In the genomic region with DNA sequence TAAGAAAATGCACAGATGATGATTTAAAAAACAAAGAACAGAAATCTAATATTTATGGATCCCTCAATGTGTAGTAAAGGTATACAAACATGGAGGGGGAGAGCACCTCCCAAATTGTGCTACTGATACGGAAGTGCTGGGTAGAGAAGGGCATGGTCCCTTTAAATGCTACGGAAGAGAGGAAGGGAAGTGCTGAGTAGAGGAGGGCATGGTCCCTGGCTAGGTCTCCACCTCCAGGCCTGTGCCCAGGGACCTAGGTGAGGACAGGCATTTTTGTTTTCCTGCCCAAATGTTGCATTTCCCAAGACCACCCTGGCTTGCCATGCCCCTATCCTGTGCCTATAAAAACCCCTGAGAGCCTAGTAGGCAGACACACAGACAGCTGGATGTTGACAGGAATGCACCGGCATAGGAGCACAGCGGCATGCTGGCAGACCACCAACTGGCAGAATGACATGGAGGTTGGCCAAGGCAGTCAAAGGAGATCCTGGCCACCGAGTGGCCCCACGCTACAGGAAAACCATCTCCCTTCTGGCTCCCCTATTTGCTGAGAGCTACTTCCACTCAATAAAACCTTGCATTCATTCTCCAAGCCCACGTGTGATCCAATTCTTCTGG, we compare ENCODE assay signal across 21 cellular contexts.
DNase-seq lines count a peak whose midpoint lies in the region; ATAC-seq and TF ChIP-seq lines count a peak whose summit lies in the region.
"Had no signal": no experiment of that assay in that cellular context is flagged by ENCODE, and none has a peak within 500 bp of the region (broad histone marks: within the 10 kb centered on the region; RNA-seq: fewer than 3 reads in every experiment).

No MANE protein-coding gene starts in this region.

- in situ Hi-C loops in GM13976 (cut with MboI; ENCODE audit: low sequenced_read_pairs, unreplicated experiment), result no loop called here

- TF ChIP-seq CTCF in GM13976 (IDR thresholded peaks at IDR 0.05; ENCODE audit: borderline replicate concordance, control extremely low read depth, extremely low read depth, insufficient read depth, missing control alignments), result no peak

- DNase-seq in Ammon's horn (ENCODE audit: low spot score), result peak; percentile 2
- DNase-seq in NCI-H2029 treated with DMSO at 0.1 percent for 48 hours (lab: John Stamatoyannopoulos, UW), result peak; percentile 12
- peak; percentile 4 for DNase-seq in cerebellum (ENCODE audit: low spot score)
- peak; percentile 87 for DNase-seq in left ventricle myocardium superior
- no peak for DNase-seq in GM13976 (ENCODE audit: low spot score)
- DNase-seq in NCI-H2107 (lab: John Stamatoyannopoulos, UW), result no peak
- DNase-seq in NCI-H82 treated with DMSO at 0.1 percent for 48 hours (lab: John Stamatoyannopoulos, UW; ENCODE audit: unreplicated experiment), result no peak
- DNase-seq: activated naive CD4-positive, alpha-beta T cell treated with Interleukin-2 at 50 U/mL for 16 hours; activated T-cell treated with anti-CD3 and anti-CD28 coated beads, Interleukin-2, amount 50 U/mL, for 1 hour; C1 segment of cervical spinal cord; Calu3; GM23248; natural killer cell; NCI-H187; NCI-H226; NCI-H774; OCI-M1; SIG-M5; sigmoid colon; T-helper 1 cell had no signal

- intact Hi-C loops in left ventricle myocardium superior (cut with micrococcal nuclease), result no loop called here

- ATAC-seq in left ventricle myocardium superior (peak; percentile 99), HG02973 (IDR thresholded peaks at IDR 0.05; ENCODE audit: unreplicated experiment) (no peak)
- ATAC-seq: natural killer cell had no signal

Comparison
In these comparisons a context has a peak if more than half of its experiments do, and no peak if none do; other contexts are left out.
1. DNase-seq: peak in Ammon's horn (single experiment), NCI-H2029 treated with DMSO at 0.1 percent for 48 hours (single experiment), cerebellum (single experiment) and left ventricle myocardium superior (single experiment); none in GM13976 (single experiment), NCI-H2107 (single experiment) and NCI-H82 treated with DMSO at 0.1 percent for 48 hours (single experiment).